In genomic region chr6:140438346-140438735, GRCh38 we compare ENCODE assay signal across 20 cellular contexts.
DNase-seq lines count a peak whose midpoint lies in the region; ATAC-seq and TF ChIP-seq lines count a peak whose summit lies in the region.
"Had no signal": no experiment of that assay in that cellular context is flagged by ENCODE, and none has a peak within 500 bp of the region (broad histone marks: within the 10 kb centered on the region; RNA-seq: fewer than 3 reads in every experiment).

No MANE protein-coding gene starts in this region.

- no peaks in the 10 kb centered on the region for H3K27me3 Mint-ChIP-seq in osteocyte (ENCODE audit: unreplicated experiment)

- TF ChIP-seq CTCF in Panc1 (IDR thresholded peaks at IDR 0.05) (no peak), osteocyte (IDR thresholded peaks at IDR 0.05) (no peak), left lung (IDR thresholded peaks at IDR 0.05) (no peak)

- CTCF ChIA-PET in Panc1 (lab: Charles Lee): no interaction called here

- H3K9me3 ChIP-seq in Panc1 (ENCODE audit: control insufficient read depth, insufficient read depth, low read depth, low read length) (peaks cover 5% of the 10 kb centered on the region; the same call in 1 of the 2 replicates), left lung (peaks cover 0 to 7% of the 10 kb centered on the region in 2 donors)
- H3K9me3 ChIP-seq: esophagus muscularis mucosa, pancreas, vagina had no signal

- peak; percentile 23 for DNase-seq in ELR (ENCODE audit: low read depth)
- DNase-seq in Panc1 (ENCODE audit: low read depth, low spot score): no peak
- DNase-seq in epithelial cell of prostate (ENCODE audit: low read depth, low spot score): no peak
- no peak for DNase-seq in osteocyte (ENCODE audit: extremely low spot score, unreplicated experiment)
- no peak for DNase-seq in NCI-H1436 treated with DMSO at 0.1 percent for 48 hours (lab: John Stamatoyannopoulos, UW)
- no peak for DNase-seq in left lung
- DNase-seq in AML-193 (lab: John Stamatoyannopoulos, UW): no peak
- DNase-seq: activated CD8-positive, alpha-beta memory T cell treated with anti-CD3 and anti-CD28 coated beads, Interleukin-2, amount 50 U/mL, for 48 hours; activated effector memory CD4-positive, alpha-beta T cell treated with Interleukin-2 at 50 U/mL for 16 hours; CD4-positive, alpha-beta memory T cell; DMS53; KBM-7; NCI-H2081; NCI-H510A; pancreas; spleen; T-cell had no signal

- intact Hi-C loops in Panc1 (cut with micrococcal nuclease; ENCODE audit: unreplicated experiment): no loop called here
- intact Hi-C loops in left lung (cut with DNase I): no loop called here

- peaks cover 68% of the 10 kb centered on the region for H3K4me1 Mint-ChIP-seq in osteocyte (ENCODE audit: unreplicated experiment)
- H3K4me1 Mint-ChIP-seq: CD4-positive, alpha-beta memory T cell; T-cell had no signal

- H3K36me3 Mint-ChIP-seq in osteocyte (ENCODE audit: unreplicated experiment): peaks cover 10% of the 10 kb centered on the region
- H3K36me3 Mint-ChIP-seq: CD4-positive, alpha-beta memory T cell; T-cell had no signal

- ATAC-seq in Panc1 (no peak), left lung (no peak), HG03159 (IDR thresholded peaks at IDR 0.05; ENCODE audit: unreplicated experiment) (no peak)
- ATAC-seq: pancreas, T-cell had no signal

- H3K27ac ChIP-seq in Panc1 (ENCODE audit: low read length) (peak overlapping the region; percentile 14; the same call in 1 of the 2 replicates), epithelial cell of prostate (peak overlapping the region; percentile 17), left lung (no peak overlapping the region)
- H3K27ac ChIP-seq: esophagus muscularis mucosa, pancreas, spleen, vagina had no signal

- H3K4me1 ChIP-seq in Panc1 (ENCODE audit: control insufficient read depth, insufficient read depth, low read length) (no peaks in the 10 kb centered on the region), left lung (no peaks in the 10 kb centered on the region)
- H3K4me1 ChIP-seq: pancreas, vagina had no signal

- in situ Hi-C loops in Panc1 (cut with HindIII; ENCODE audit: low pct_unique_long_range_greater_than_20kb, low sequenced_read_pairs): no loop called here

- POLR2A ChIA-PET in Panc1 (lab: Charles Lee): no interaction called here

- H3K4me3 ChIP-seq in Panc1 (ENCODE audit: low read depth in 2 of 2, low read length in 2 of 2) (no peak overlapping the region), left lung (no peak overlapping the region)
- H3K4me3 ChIP-seq: esophagus muscularis mucosa, pancreas, spleen, vagina had no signal

- H3K36me3 ChIP-seq in Panc1 (ENCODE audit: control insufficient read depth, insufficient read depth, low read length) (no peaks in the 10 kb centered on the region), left lung (no peaks in the 10 kb centered on the region)
- H3K36me3 ChIP-seq: esophagus muscularis mucosa, pancreas, spleen, vagina had no signal

- H3K27ac Mint-ChIP-seq in osteocyte (ENCODE audit: unreplicated experiment): peak overlapping the region; percentile 89
- H3K27ac Mint-ChIP-seq: CD4-positive, alpha-beta memory T cell; T-cell had no signal

- H3K9me3 Mint-ChIP-seq in osteocyte (ENCODE audit: unreplicated experiment): peaks cover 15% of the 10 kb centered on the region
- H3K9me3 Mint-ChIP-seq: T-cell had no signal

- no TSS peak for BruUV-seq in Panc1 (replicated peaks; lab: Mats Ljungman, UMichigan)

- H3K27me3 ChIP-seq in Panc1 (ENCODE audit: control insufficient read depth, insufficient read depth, low read length) (no peaks in the 10 kb centered on the region), left lung (no peaks in the 10 kb centered on the region)
- H3K27me3 ChIP-seq: esophagus muscularis mucosa, pancreas, spleen, vagina had no signal

- no peak overlapping the region for H3K4me3 Mint-ChIP-seq in osteocyte (ENCODE audit: unreplicated experiment)
- H3K4me3 Mint-ChIP-seq: CD4-positive, alpha-beta memory T cell; T-cell had no signal

Comparison
In these comparisons a context has a peak if more than half of its experiments do, and no peak if none do; other contexts are left out.
1. H3K27ac ChIP-seq: peak in Panc1 (single experiment) and epithelial cell of prostate (single experiment); none in left lung (0 of 2).